ENCODE assay signal across 22 cellular contexts in genomic region chr1:17662786-17663185, GRCh38.
"Had no signal": no experiment of that assay in that cellular context is flagged by ENCODE, and none has a peak within 500 bp of the region (broad histone marks: within the 10 kb centered on the region; RNA-seq: fewer than 3 reads in every experiment).

No MANE protein-coding gene starts in this region.

- H3K27ac ChIP-seq: HL-60 had no signal

- DNase-seq: KBM-7, MV-4-11, NCI-H1048, NCI-H1105, NCI-H1417, NCI-H1436 treated with DMSO at 0.1 percent for 48 hours, NCI-H1694, NCI-H187 treated with DMSO at 0.1 percent for 48 hours, NCI-H2029 treated with DMSO at 0.1 percent for 48 hours, NCI-H226, NCI-H446, NCI-H510A, NCI-H524 treated with DMSO at 0.1 percent for 48 hours, NCI-H69, NCI-H774, RPMI8226, SHP77, SK-N-SH, SW 1271 had no signal

- H3K4me2 ChIP-seq: SK-N-SH had no signal

- H3K9me3 ChIP-seq: SK-N-SH had no signal

- FAIRE-seq: HTR-8/SVneo, RCC 7860 had no signal

- H3K9ac ChIP-seq: SK-N-SH had no signal
